In genomic region chr19:57290970-57291369, GRCh38 we compare ENCODE assay signal across 13 cellular contexts. TPM values are rescaled to one million over a fixed set of nuclear protein-coding genes. Genes with fewer than 3 reads are reported as not detected.
DNase-seq lines count a peak whose midpoint lies in the region; ATAC-seq and TF ChIP-seq lines count a peak whose summit lies in the region.
"Had no signal": no experiment of that assay in that cellular context is flagged by ENCODE, and none has a peak within 500 bp of the region (broad histone marks: within the 10 kb centered on the region; RNA-seq: fewer than 3 reads in every experiment).

No MANE protein-coding gene starts in this region.

- H3K4me2 ChIP-seq in PC-3 (ENCODE audit: low read length), result no peak overlapping the region
- H3K4me2 ChIP-seq: A549, GM23338 had no signal

- H2AFZ ChIP-seq in PC-3 (ENCODE audit: low read length), result no peak overlapping the region
- H2AFZ ChIP-seq: GM23338 had no signal

- H3K79me2 ChIP-seq in PC-3 (ENCODE audit: low read length), result peaks cover 95% of the 10 kb centered on the region

- H3K9me2 ChIP-seq in PC-3 (replicated peaks; ENCODE audit: low read length), result no peaks in the 10 kb centered on the region

- no peaks in the 10 kb centered on the region for H3K4me1 ChIP-seq in CD8-positive, alpha-beta memory T cell (ENCODE audit: insufficient read depth, low read length)
- no peaks in the 10 kb centered on the region for H3K4me1 ChIP-seq in PC-3 (ENCODE audit: insufficient read depth, low read length)
- H3K4me1 ChIP-seq: A549, BE2C had no signal

- peaks cover 36% of the 10 kb centered on the region for H4K20me1 ChIP-seq in PC-3 (ENCODE audit: low read length)

- H3K27ac Mint-ChIP-seq in CD8-positive, alpha-beta memory T cell, result no peak overlapping the region
- H3K27ac Mint-ChIP-seq: GM23338 had no signal

- DNase-seq in CD8-positive, alpha-beta memory T cell, result no peak
- no peak for DNase-seq in PC-3
- DNase-seq in coronary artery (ENCODE audit: low spot score), result no peak
- DNase-seq in activated CD4-positive, CD25-positive, alpha-beta regulatory T cell treated with anti-CD3 and anti-CD28 coated beads, Interleukin-2, amount 50 U/mL, for 72 hours, result no peak
- no peak for DNase-seq in stimulated activated CD4-positive, alpha-beta T cell treated with anti-CD3 and anti-CD28 coated beads, Interleukin-4, amount 100 ng/mL, for 4 hours
- DNase-seq in NCI-H446 (lab: John Stamatoyannopoulos, UW), result no peak
- DNase-seq: BE2C, Calu3, DMS 273 treated with DMSO at 0.1 percent for 48 hours, H7 had no signal

- peak overlapping the region; percentile 12 for H3K4me3 ChIP-seq in CD8-positive, alpha-beta memory T cell (ENCODE audit: low read length)
- H3K4me3 ChIP-seq in PC-3 (ENCODE audit: low read length) (no peak overlapping the region), coronary artery (peak overlapping the region; percentile 25)
- H3K4me3 ChIP-seq: A549, GM23338 had no signal

- peaks cover 25 to 43% (median 25%) of the 10 kb centered on the region in 3 donors for H3K4me1 Mint-ChIP-seq in CD8-positive, alpha-beta memory T cell
- H3K4me1 Mint-ChIP-seq: GM23338 had no signal

- H3K27ac ChIP-seq in CD8-positive, alpha-beta memory T cell (ENCODE audit: low read depth, low read length), result no peak overlapping the region
- H3K27ac ChIP-seq in PC-3 (ENCODE audit: low read length), result no peak overlapping the region
- H3K27ac ChIP-seq in coronary artery, result no peak overlapping the region
- H3K27ac ChIP-seq: A549, C4-2B had no signal

- intact Hi-C loops in PC-3 (cut with micrococcal nuclease), result no loop called here

- peaks cover 69% of the 10 kb centered on the region for H3K36me3 ChIP-seq in CD8-positive, alpha-beta memory T cell (ENCODE audit: insufficient read depth, low read length)
- H3K36me3 ChIP-seq in PC-3 (ENCODE audit: low read depth, low read length), result peaks cover 96% of the 10 kb centered on the region

- no peak for ATAC-seq in PC-3
- ATAC-seq: GM23338 had no signal

- TF ChIP-seq CTCF in PC-3 (conservative IDR thresholded peaks at IDR 0.05; ENCODE audit: low read depth, low read length) (no peak), coronary artery (IDR thresholded peaks at IDR 0.05) (no peak)

- TSS peak; percentile 5 for BruUV-seq in PC-3 (replicated peaks; lab: Mats Ljungman, UMichigan)

- H3K27me3 ChIP-seq in CD8-positive, alpha-beta memory T cell (ENCODE audit: insufficient read depth, low read length, poor library complexity, severe bottlenecking), result no peaks in the 10 kb centered on the region
- H3K27me3 ChIP-seq in PC-3 (ENCODE audit: low read length), result no peaks in the 10 kb centered on the region
- H3K27me3 ChIP-seq: BE2C had no signal

- H3K36me3 Mint-ChIP-seq in CD8-positive, alpha-beta memory T cell, result peaks cover 63 to 90% (median 90%) of the 10 kb centered on the region in 3 donors

- H3K27me3 Mint-ChIP-seq in CD8-positive, alpha-beta memory T cell, result no peaks in the 10 kb centered on the region

- POLR2A ChIA-PET in CD8-positive, alpha-beta memory T cell (lab: Charles Lee), result no interaction called here
- POLR2A ChIA-PET in PC-3 (lab: Charles Lee; ENCODE audit: unreplicated experiment), result no interaction called here

- CTCF ChIA-PET in CD8-positive, alpha-beta memory T cell (lab: Charles Lee), result no interaction called here
- CTCF ChIA-PET in PC-3 (lab: Charles Lee), result no interaction called here

- H3K9me3 Mint-ChIP-seq in CD8-positive, alpha-beta memory T cell, result peaks cover 26 to 63% (median 32%) of the 10 kb centered on the region in 5 donors
- H3K9me3 Mint-ChIP-seq: GM23338 had no signal

- H3K9me3 ChIP-seq in CD8-positive, alpha-beta memory T cell (ENCODE audit: low read length), result peaks cover 43% of the 10 kb centered on the region
- peaks cover 16% of the 10 kb centered on the region; the same call in 1 of the 2 replicates for H3K9me3 ChIP-seq in PC-3 (ENCODE audit: low read length)
- H3K9me3 ChIP-seq: BE2C had no signal

- no peaks in the 10 kb centered on the region for H3F3A ChIP-seq in PC-3 (ENCODE audit: low read length, unreplicated experiment)

- H3K4me3 Mint-ChIP-seq in CD8-positive, alpha-beta memory T cell, result no peak overlapping the region
- H3K4me3 Mint-ChIP-seq: GM23338 had no signal

- H3K9ac ChIP-seq in PC-3 (ENCODE audit: low read length), result no peak overlapping the region

RNA-seq across cellular contexts. Expression of gene ZNF460, which starts 10.7 kb away (rescaled TPM):
- total RNA-seq in CD8-positive, alpha-beta memory T cell, result 10 to 100 TPM; 45.5 to 52.0 TPM
- polyA plus RNA-seq in CD8-positive, alpha-beta memory T cell, result 7.5 TPM
- total RNA-seq in PC-3 (2014; rRNA removed), result 39.5 and 60.6 TPM in 2 replicates

RNA-seq across cellular contexts. Expression of gene ZNF543, which starts 29.3 kb away (rescaled TPM):
- 1 to 10 TPM; 9.0 to 9.3 TPM for total RNA-seq in CD8-positive, alpha-beta memory T cell
- polyA plus RNA-seq in CD8-positive, alpha-beta memory T cell, result 6.0 TPM
- 5.2 and 7.6 TPM in 2 replicates for total RNA-seq in PC-3 (2014; rRNA removed)

RNA-seq across cellular contexts. Expression of gene ZNF805, which starts 50.5 kb away (rescaled TPM):
- total RNA-seq in CD8-positive, alpha-beta memory T cell, result 10 to 100 TPM; 11.1 to 11.7 TPM
- 4.0 TPM for polyA plus RNA-seq in CD8-positive, alpha-beta memory T cell
- 12.9 and 13.1 TPM in 2 replicates for total RNA-seq in PC-3 (2014; rRNA removed)
